7 cellular contexts compared by ENCODE assay signal in the genomic region with DNA sequence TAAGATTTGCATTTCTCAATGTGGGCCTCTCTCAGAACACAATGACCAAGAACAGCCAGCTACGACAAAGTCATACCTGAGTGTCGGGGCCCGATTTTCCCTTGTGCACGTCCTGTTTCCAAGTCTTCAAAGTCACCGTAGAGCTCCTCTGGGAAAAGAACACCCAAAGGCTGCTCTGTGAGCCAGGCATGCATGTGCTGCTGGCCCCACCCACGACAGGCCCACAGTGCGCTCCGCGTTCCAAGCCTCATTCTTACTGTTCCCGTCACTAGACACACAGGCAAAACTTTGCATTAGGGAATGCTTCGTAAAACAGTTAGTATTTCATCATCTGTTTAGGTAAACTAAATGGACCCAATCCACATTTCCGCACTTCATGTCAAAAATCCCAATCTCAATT.
A peak's percentile ranks its signal among the peaks of the same experiment; 100 is the strongest.
DNase-seq lines count a peak whose midpoint lies in the region; ATAC-seq, FAIRE-seq and TF ChIP-seq lines count a peak whose summit lies in the region.
"Not testable (repeated sequence)": the region's sequence is repeated elsewhere in the genome, so short reads cannot be mapped to it uniquely, and the experiment has no call there.

No MANE protein-coding gene starts in this region.

- H3K9ac ChIP-seq in kidney (ENCODE audit: low read length in 2 of 2): not testable (repeated sequence)

- H3K27me3 ChIP-seq in testis: not testable (repeated sequence)

- DNase-seq in Daoy (ENCODE audit: low read depth) (peak; percentile 0), T-helper 9 cell (peak; percentile 0), coronary artery (ENCODE audit: low spot score) (peak; percentile 24), cardiac septum (ENCODE audit: low spot score) (peak; percentile 26), kidney (peak; percentile 66), testis (peak; percentile 10)
- DNase-seq in natural killer cell treated with Interleukin-12 subunit alpha and Interleukin-12 subunit beta and Interleukin-15 and Interleukin-18, amount 100 ng/mL, for 72 hours (ENCODE audit: low spot score): peak; percentile 44

- not testable (repeated sequence) for H3K4me1 Mint-ChIP-seq in natural killer cell treated with Interleukin-12 subunit alpha and Interleukin-12 subunit beta and Interleukin-15 and Interleukin-18, amount 100 ng/mL, for 72 hours (ENCODE audit: low read depth in 2 of 2)

- not testable (repeated sequence) for H3K4me3 Mint-ChIP-seq in natural killer cell treated with Interleukin-12 subunit alpha and Interleukin-12 subunit beta and Interleukin-15 and Interleukin-18, amount 100 ng/mL, for 72 hours

- H3K9me3 Mint-ChIP-seq in natural killer cell treated with Interleukin-12 subunit alpha and Interleukin-12 subunit beta and Interleukin-15 and Interleukin-18, amount 100 ng/mL, for 72 hours: not testable (repeated sequence)

- H3K27ac Mint-ChIP-seq in natural killer cell treated with Interleukin-12 subunit alpha and Interleukin-12 subunit beta and Interleukin-15 and Interleukin-18, amount 100 ng/mL, for 72 hours: not testable (repeated sequence)

- H3K27ac ChIP-seq in coronary artery; kidney (ENCODE audit: low read depth in 2 of 2, low read length in 2 of 2); testis: not testable (repeated sequence)

- not testable (repeated sequence) for H3K27me3 Mint-ChIP-seq in natural killer cell treated with Interleukin-12 subunit alpha and Interleukin-12 subunit beta and Interleukin-15 and Interleukin-18, amount 100 ng/mL, for 72 hours

- H3K4me3 ChIP-seq in coronary artery; kidney (ENCODE audit: low read length in 2 of 2); testis: not testable (repeated sequence)

- 92 to 93% methylated on average over 12 of the region's 12 CpGs for WGBS in testis, 2 donors

- H3K9me3 ChIP-seq in kidney (ENCODE audit: control insufficient read depth in 1 of 2, low read length in 2 of 2); testis: not testable (repeated sequence)

- H3K36me3 ChIP-seq in kidney (ENCODE audit: control insufficient read depth in 1 of 2, insufficient read depth in 2 of 2, low read length in 2 of 2); testis (ENCODE audit: low read depth, missing control alignments): not testable (repeated sequence)

- TF ChIP-seq POLR2A in testis (IDR thresholded peaks at IDR 0.05): not testable (repeated sequence)

- intact Hi-C loops in cardiac septum (cut with DNase I); kidney (cut with DNase I); testis (cut with DNase I; ENCODE audit: low total_unique reads): not testable (repeated sequence)

- H3K4me1 ChIP-seq in kidney (ENCODE audit: control insufficient read depth in 1 of 2, insufficient read depth in 1 of 2, low read depth in 1 of 2, low read length in 2 of 2); testis: not testable (repeated sequence)

- not testable (repeated sequence) for FAIRE-seq in kidney (lab: Jason Lieb, UNC)

- not testable (repeated sequence) for TF ChIP-seq CTCF in coronary artery (IDR thresholded peaks at IDR 0.05); kidney (IDR thresholded peaks at IDR 0.05; ENCODE audit: borderline replicate concordance, extremely low read depth, insufficient read depth); testis (IDR thresholded peaks at IDR 0.05)

- not testable (repeated sequence) for ATAC-seq in natural killer cell treated with Interleukin-12 subunit alpha and Interleukin-12 subunit beta and Interleukin-15 and Interleukin-18, amount 100 ng/mL, for 72 hours

- not testable (repeated sequence) for H3K36me3 Mint-ChIP-seq in natural killer cell treated with Interleukin-12 subunit alpha and Interleukin-12 subunit beta and Interleukin-15 and Interleukin-18, amount 100 ng/mL, for 72 hours

Comparison
In these comparisons a context has a peak if more than half of its experiments do, and no peak if none do; other contexts are left out.
1. DNase-seq: peak in every context shown above with its lines; median percentile 66 in kidney; 44 in natural killer cell treated with Interleukin-12 subunit alpha and Interleukin-12 subunit beta and Interleukin-15 and Interleukin-18, amount 100 ng/mL, for 72 hours; 26 in cardiac septum; 24 in coronary artery; 10 in testis; 0 in Daoy; 0 in T-helper 9 cell.